ENCODE assay signal across 8 cellular contexts in the genomic region with DNA sequence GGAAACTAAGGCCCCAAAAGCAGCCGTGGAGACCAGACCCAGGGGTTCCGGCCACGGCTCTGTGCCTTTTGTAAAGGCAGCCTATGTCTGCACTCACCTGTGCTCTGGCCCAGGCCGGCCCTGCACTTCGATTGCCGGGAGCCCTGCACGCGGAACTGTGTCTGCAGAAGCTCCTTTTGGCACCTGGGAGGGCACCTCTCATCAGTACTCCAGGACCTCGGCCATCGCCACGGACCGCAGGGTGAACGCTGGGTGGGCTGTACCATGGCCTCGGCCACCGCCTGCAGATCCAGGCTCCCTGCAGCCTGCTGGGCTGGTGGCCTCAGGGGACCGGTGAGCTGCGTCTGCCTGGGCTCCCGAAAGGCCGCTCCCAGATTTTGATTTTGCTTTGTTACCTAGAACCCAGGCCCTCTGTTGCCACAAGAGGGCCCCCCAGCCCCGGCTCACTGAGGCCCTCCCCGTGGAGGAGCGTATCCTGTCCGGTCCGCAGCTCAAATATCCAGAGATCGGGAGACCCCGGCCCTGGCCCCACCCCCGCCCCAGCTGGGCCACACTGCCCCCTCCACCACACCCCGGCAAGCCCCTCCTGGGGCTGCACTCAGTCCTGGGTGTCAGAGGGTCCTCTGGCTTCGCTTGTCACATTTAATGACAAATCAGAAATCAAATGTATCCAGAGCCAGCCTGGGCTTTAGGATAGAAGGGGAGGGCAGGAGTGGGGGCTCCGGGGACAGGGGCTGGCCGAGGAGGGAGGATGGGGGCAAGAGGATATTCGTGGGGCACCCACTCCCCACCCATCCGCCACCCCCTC.
DNase-seq lines count a peak whose midpoint lies in the region; ATAC-seq and TF ChIP-seq lines count a peak whose summit lies in the region.

No MANE protein-coding gene starts in this region.

- H3K4me3 ChIP-seq in heart right ventricle (peak overlapping the region in 2 of 10 donors; percentile 16 to 22), psoas muscle (no peak overlapping the region), vagina (peak overlapping the region in 1 of 2 donors; percentile 25)

- H3K4me1 ChIP-seq in heart right ventricle (peaks cover 0 to 11% (median 8%) of the 10 kb centered on the region in 9 donors), psoas muscle (no peaks in the 10 kb centered on the region), vagina (peaks cover 11% of the 10 kb centered on the region)

- H3K9me3 ChIP-seq in heart right ventricle = peaks cover 0 to 10% (median 0%) of the 10 kb centered on the region in 11 donors
- no peaks in the 10 kb centered on the region for H3K9me3 ChIP-seq in psoas muscle
- no peaks in the 10 kb centered on the region for H3K9me3 ChIP-seq in vagina

- H3K36me3 ChIP-seq in heart right ventricle (no peaks in the 10 kb centered on the region), psoas muscle (ENCODE audit: insufficient read depth in 1 of 2, low read depth in 1 of 2) (no peaks in the 10 kb centered on the region), vagina (no peaks in the 10 kb centered on the region)

- H3K27me3 ChIP-seq in heart right ventricle = peaks cover 4 to 24% (median 12%) of the 10 kb centered on the region in 7 donors
- peaks cover 0 to 47% (median 9%) of the 10 kb centered on the region in 3 donors for H3K27me3 ChIP-seq in psoas muscle (ENCODE audit: insufficient read depth in 3 of 3, low read length in 2 of 3)
- no peaks in the 10 kb centered on the region for H3K27me3 ChIP-seq in vagina

- TF ChIP-seq CTCF in heart right ventricle (IDR thresholded peaks at IDR 0.05) (peak; percentile 79 to 91 (median 84)), psoas muscle (IDR thresholded peaks at IDR 0.05) (peak; percentile 60), vagina (IDR thresholded peaks at IDR 0.05) (peak; percentile 37 to 60 (median 37))

- no peaks in the 10 kb centered on the region for H3K36me3 Mint-ChIP-seq in activated naive CD4-positive, alpha-beta T cell treated with anti-CD3 and anti-CD28 coated beads, Interleukin-2, amount 50 U/mL, for 72 hours

- peak; percentile 93 to 97 for ATAC-seq in activated naive CD4-positive, alpha-beta T cell treated with anti-CD3 and anti-CD28 coated beads, Interleukin-2, amount 50 U/mL, for 72 hours
- ATAC-seq in heart right ventricle = peak; percentile 88 to 97 (median 92)
- peak; percentile 53 to 74 (median 68) for ATAC-seq in psoas muscle
- ATAC-seq in HG03025 (IDR thresholded peaks at IDR 0.05; ENCODE audit: low FRiP score, unreplicated experiment) = no peak

- no peak overlapping the region for H3K27ac Mint-ChIP-seq in activated naive CD4-positive, alpha-beta T cell treated with anti-CD3 and anti-CD28 coated beads, Interleukin-2, amount 50 U/mL, for 72 hours

- intact Hi-C loops in heart right ventricle (cut with DNase I) = loop anchor here in 9 of 10 donors (1.0 to 10.0 kb wide), 7 partner anchors 60 to 239 kb away; partner anchors contain the start of gene PDE9A (in 3 of the 9)
- intact Hi-C loops in psoas muscle (cut with DNase I) = loop anchor here in 1 of 2 donors (5.0 kb wide), 2 partner anchors 51 to 224 kb away; no protein-coding TSS in a partner anchor
- intact Hi-C loops in vagina (cut with DNase I) = no loop called here

- 20% methylated on average over 33 of the region's 33 CpGs for WGBS in heart right ventricle, 2 donors
- WGBS in psoas muscle, 3 donors = 24 to 25% (median 24%) methylated on average over 31 to 33 of the region's 33 CpGs

- TF ChIP-seq POLR2A in vagina (IDR thresholded peaks at IDR 0.05) = no peak

- H3K27ac ChIP-seq in heart right ventricle (no peak overlapping the region), psoas muscle (no peak overlapping the region), vagina (no peak overlapping the region)

- DNase-seq in DMS153 treated with DMSO at 0.1 percent for 48 hours (lab: John Stamatoyannopoulos, UW; ENCODE audit: unreplicated experiment) (peak; percentile 69), LoVo (ENCODE audit: low spot score) (peak; percentile 63), SK-N-DZ (ENCODE audit: low spot score) (peak; percentile 62), heart right ventricle (peak; percentile 60 to 69), psoas muscle (peak; percentile 61 to 80), vagina (ENCODE audit: extremely low spot score in 2 of 2) (no peak)
- peak; percentile 69 to 75 for DNase-seq in activated naive CD4-positive, alpha-beta T cell treated with anti-CD3 and anti-CD28 coated beads, Interleukin-2, amount 50 U/mL, for 72 hours (ENCODE audit: low spot score in 2 of 2)

- no peaks in the 10 kb centered on the region for H3K9me3 Mint-ChIP-seq in activated naive CD4-positive, alpha-beta T cell treated with anti-CD3 and anti-CD28 coated beads, Interleukin-2, amount 50 U/mL, for 72 hours

Comparison
In these comparisons a context has a peak if more than half of its experiments do, and no peak if none do; other contexts are left out.
1. DNase-seq: peak in DMS153 treated with DMSO at 0.1 percent for 48 hours (single experiment), LoVo (single experiment), SK-N-DZ (single experiment), activated naive CD4-positive, alpha-beta T cell treated with anti-CD3 and anti-CD28 coated beads, Interleukin-2, amount 50 U/mL, for 72 hours (2 of 2), heart right ventricle (2 of 2) and psoas muscle (2 of 2); none in vagina (0 of 2).
2. Peak in every context shown above with its lines, with median percentiles within 50 percentile points of each other: CTCF ChIP-seq.